ENCODE assay signal across 8 cellular contexts in the genomic region with DNA sequence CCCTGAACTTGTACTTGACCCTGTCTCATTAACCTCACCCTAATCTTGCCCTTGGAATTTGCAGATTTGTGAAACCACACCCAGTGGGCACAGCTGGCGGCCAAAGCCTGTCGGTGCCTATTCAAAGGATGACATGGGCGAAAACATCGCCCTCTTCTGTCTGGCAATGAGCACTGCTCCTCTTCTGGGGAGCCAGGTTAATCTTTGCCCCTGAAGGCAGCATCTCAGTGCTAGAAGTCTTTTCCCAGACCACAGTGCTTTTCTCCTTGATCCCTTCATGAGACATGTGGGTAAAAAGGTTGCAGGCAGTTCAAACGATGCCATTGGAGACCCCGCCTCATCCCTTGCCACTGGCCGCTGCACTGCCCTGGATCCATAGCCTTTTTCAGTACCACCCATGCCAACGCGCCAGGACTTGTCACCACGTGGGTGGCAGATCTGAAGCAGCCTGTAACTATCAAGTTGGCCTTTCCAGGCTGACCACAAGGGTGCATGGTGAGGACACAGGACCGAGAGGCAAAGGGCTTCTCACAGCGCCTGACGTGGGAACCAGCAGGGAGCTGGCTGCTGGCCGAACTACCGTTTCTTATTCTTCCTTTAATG. TPM values are rescaled to one million over a fixed set of nuclear protein-coding genes. Genes with fewer than 3 reads are reported as not detected.
DNase-seq lines count a peak whose midpoint lies in the region; ATAC-seq and TF ChIP-seq lines count a peak whose summit lies in the region.

No MANE protein-coding gene starts in this region.

- no peak overlapping the region for H3K27ac Mint-ChIP-seq in nephron

- peaks cover 4% of the 10 kb centered on the region for H3K9me3 Mint-ChIP-seq in nephron

- TF ChIP-seq POLR2A in testis (IDR thresholded peaks at IDR 0.05), result no peak

- intact Hi-C loops in testis (cut with DNase I; ENCODE audit: low total_unique reads), result no loop called here

- DNase-seq in NK-92 treated with Interleukin-12 subunit alpha and Interleukin-12 subunit beta, amount 100 ng/mL, for 24 hours (lab: John Stamatoyannopoulos, UW), result peak; percentile 24
- DNase-seq in NK-92 (lab: John Stamatoyannopoulos, UW; ENCODE audit: unreplicated experiment) (no peak), OCI-M1 (lab: John Stamatoyannopoulos, UW) (peak; percentile 69), fibroblast of gingiva (ENCODE audit: low read depth) (peak; percentile 59), testis (peak; percentile 81)
- DNase-seq in activated T-cell treated with anti-CD3 and anti-CD28 coated beads, Interleukin-2, amount 50 U/mL, for 48 hours, result peak; percentile 63 to 72

- 46 to 56% methylated on average over 15 of the region's 15 CpGs for WGBS in testis, 2 donors

- H3K4me1 ChIP-seq in testis, result peaks cover 9% of the 10 kb centered on the region

- TF ChIP-seq CTCF in nephron (IDR thresholded peaks at IDR 0.05; ENCODE audit: unreplicated experiment in 3 of 3) (peak; percentile 60 to 73 (median 71)), testis (IDR thresholded peaks at IDR 0.05) (peak in 2 of 3 experiments; percentile 58 to 60)

- no peak overlapping the region for H3K4me3 ChIP-seq in testis

- peaks cover 13% of the 10 kb centered on the region for H3K27me3 Mint-ChIP-seq in nephron (ENCODE audit: low read depth)

- no peaks in the 10 kb centered on the region for H3K36me3 Mint-ChIP-seq in nephron (ENCODE audit: low read depth)

- peaks cover 13% of the 10 kb centered on the region for H3K4me1 Mint-ChIP-seq in nephron

- H3K9me3 ChIP-seq in testis, result no peaks in the 10 kb centered on the region

- no peaks in the 10 kb centered on the region for H3K36me3 ChIP-seq in testis (ENCODE audit: low read depth, missing control alignments)

- peak; percentile 35 for ATAC-seq in HG03378 (IDR thresholded peaks at IDR 0.05; ENCODE audit: unreplicated experiment)

- no peaks in the 10 kb centered on the region for H3K27me3 ChIP-seq in testis

- peak overlapping the region; percentile 4 to 7 for H3K27ac ChIP-seq in testis

- no peak overlapping the region for H3K4me3 Mint-ChIP-seq in nephron

RNA-seq across cellular contexts. Expression of gene DNASE1L3, which starts 6.5 kb away (rescaled TPM):
- total RNA-seq in testis, result 1 to 10 TPM; 1.2 to 3.8 TPM
- polyA plus RNA-seq in testis (ENCODE audit: insufficient read depth, low read depth, low replicate concordance), result 8.2 TPM

RNA-seq across cellular contexts. Expression of gene ABHD6, which starts 20.3 kb away (rescaled TPM):
- total RNA-seq in testis, result 10 to 100 TPM; 12.1 to 17.8 TPM
- 11.7 TPM for polyA plus RNA-seq in testis (ENCODE audit: insufficient read depth, low read depth, low replicate concordance)
